ENCODE assay signal across 11 cellular contexts in genomic region chr17:21702521-21702920, GRCh38. TPM values are rescaled to one million over a fixed set of nuclear protein-coding genes. Genes with fewer than 3 reads are reported as not detected.
"Had no signal": no experiment of that assay in that cellular context is flagged by ENCODE, and none has a peak within 500 bp of the region (broad histone marks: within the 10 kb centered on the region; RNA-seq: fewer than 3 reads in every experiment).

No MANE protein-coding gene starts in this region.

RNA-seq across cellular contexts. Expression of gene KCNJ18, which starts 10.2 kb away (rescaled TPM):
- total RNA-seq: NCI-H460, OCI-LY7, PC-9, Peyer's patch, Right ventricle myocardium inferior, Right ventricle myocardium superior, RPMI7951, SJCRH30, SJSA1, SK-MEL-5 had no signal
- polyA plus RNA-seq: SK-N-SH had no signal
